ENCODE assay signal across 15 cellular contexts in genomic region chr3:64167868-64168267, GRCh38. TPM values are rescaled to one million over a fixed set of nuclear protein-coding genes. Genes with fewer than 3 reads are reported as not detected.
DNase-seq lines count a peak whose midpoint lies in the region; ATAC-seq and TF ChIP-seq lines count a peak whose summit lies in the region.
"Had no signal": no experiment of that assay in that cellular context is flagged by ENCODE, and none has a peak within 500 bp of the region (broad histone marks: within the 10 kb centered on the region; RNA-seq: fewer than 3 reads in every experiment).

No MANE protein-coding gene starts in this region.

- TF ChIP-seq CTCF in RWPE1 (conservative IDR thresholded peaks at IDR 0.05; ENCODE audit: low read depth) (no peak), epithelial cell of esophagus (IDR thresholded peaks at IDR 0.05; ENCODE audit: insufficient read depth, low read depth, low read length, missing control alignments) (no peak), foreskin keratinocyte (conservative IDR thresholded peaks at IDR 0.05) (no peak)

- no peak overlapping the region for H3K4me3 Mint-ChIP-seq in activated CD4-positive, alpha-beta memory T cell treated with anti-CD3 and anti-CD28 coated beads for 36 hours
- no peak overlapping the region for H3K4me3 Mint-ChIP-seq in activated naive CD8-positive, alpha-beta T cell treated with anti-CD3 and anti-CD28 coated beads, Interleukin-2, amount 50 U/mL, for 24 hours
- H3K4me3 Mint-ChIP-seq: B cell; CD4-positive, alpha-beta T cell; HFFc6 had no signal

- DNase-seq in RWPE1 (ENCODE audit: low spot score), result no peak
- peak; percentile 64 for DNase-seq in epithelial cell of esophagus (ENCODE audit: low read depth)
- peak in 1 of 2 donors; percentile 54 for DNase-seq in foreskin keratinocyte
- DNase-seq in activated CD4-positive, alpha-beta memory T cell treated with anti-CD3 and anti-CD28 coated beads for 36 hours, result no peak
- DNase-seq in stimulated activated naive CD4-positive, alpha-beta T cell (lab: John Stamatoyannopoulos, UW), result no peak
- DNase-seq in activated naive CD8-positive, alpha-beta T cell treated with anti-CD3 and anti-CD28 coated beads, Interleukin-2, amount 50 U/mL, for 24 hours, result no peak
- DNase-seq: C1 segment of cervical spinal cord; Calu3; CD4-positive, alpha-beta T cell; DMS 273 treated with DMSO at 0.1 percent for 48 hours; HCEC 1CT; HFFc6 had no signal

- H3K27ac Mint-ChIP-seq in activated CD4-positive, alpha-beta memory T cell treated with anti-CD3 and anti-CD28 coated beads for 36 hours, result no peak overlapping the region
- no peak overlapping the region for H3K27ac Mint-ChIP-seq in activated naive CD8-positive, alpha-beta T cell treated with anti-CD3 and anti-CD28 coated beads, Interleukin-2, amount 50 U/mL, for 24 hours
- H3K27ac Mint-ChIP-seq: B cell; CD4-positive, alpha-beta T cell; HFFc6 had no signal

- H3K4me3 ChIP-seq in epithelial cell of esophagus (ENCODE audit: low read length), result no peak overlapping the region
- H3K4me3 ChIP-seq in skin epidermis, result no peak overlapping the region

- no peaks in the 10 kb centered on the region for H3K36me3 Mint-ChIP-seq in activated CD4-positive, alpha-beta memory T cell treated with anti-CD3 and anti-CD28 coated beads for 36 hours
- H3K36me3 Mint-ChIP-seq in activated naive CD8-positive, alpha-beta T cell treated with anti-CD3 and anti-CD28 coated beads, Interleukin-2, amount 50 U/mL, for 24 hours (ENCODE audit: low read depth), result no peaks in the 10 kb centered on the region

- CTCF ChIA-PET in RWPE1 (lab: Yijun Ruan, JAX), result interaction anchor here (0.8 to 0.9 kb wide), 2 partner anchors 137 to 145 kb away, joined by 3 to 4 read pairs; no protein-coding TSS in a partner anchor
- CTCF ChIA-PET in activated CD4-positive, alpha-beta memory T cell treated with anti-CD3 and anti-CD28 coated beads for 36 hours (lab: Charles Lee), result no interaction called here

- POLR2A ChIA-PET in RWPE1 (lab: Yijun Ruan, JAX; ENCODE audit: low non-redundant PET), result no interaction called here
- POLR2A ChIA-PET in activated CD4-positive, alpha-beta memory T cell treated with anti-CD3 and anti-CD28 coated beads for 36 hours (lab: Charles Lee), result no interaction called here

- peaks cover 3% of the 10 kb centered on the region for H3K27me3 Mint-ChIP-seq in activated CD4-positive, alpha-beta memory T cell treated with anti-CD3 and anti-CD28 coated beads for 36 hours
- H3K27me3 Mint-ChIP-seq in activated naive CD8-positive, alpha-beta T cell treated with anti-CD3 and anti-CD28 coated beads, Interleukin-2, amount 50 U/mL, for 24 hours, result no peaks in the 10 kb centered on the region
- H3K27me3 Mint-ChIP-seq: B cell had no signal

- intact Hi-C loops in activated CD4-positive, alpha-beta memory T cell treated with anti-CD3 and anti-CD28 coated beads for 36 hours (cut with micrococcal nuclease), result no loop called here

- H3K4me1 Mint-ChIP-seq in activated CD4-positive, alpha-beta memory T cell treated with anti-CD3 and anti-CD28 coated beads for 36 hours (ENCODE audit: low read depth), result no peaks in the 10 kb centered on the region
- no peaks in the 10 kb centered on the region for H3K4me1 Mint-ChIP-seq in activated naive CD8-positive, alpha-beta T cell treated with anti-CD3 and anti-CD28 coated beads, Interleukin-2, amount 50 U/mL, for 24 hours

- ATAC-seq in foreskin keratinocyte (no peak), HG03045 (IDR thresholded peaks at IDR 0.05; ENCODE audit: unreplicated experiment) (no peak)
- ATAC-seq in activated naive CD8-positive, alpha-beta T cell treated with anti-CD3 and anti-CD28 coated beads, Interleukin-2, amount 50 U/mL, for 24 hours, result no peak

- H3K27ac ChIP-seq in RWPE1 (peak overlapping the region; percentile 52), foreskin keratinocyte (peak overlapping the region; percentile 67), skin epidermis (peak overlapping the region in 11 of 21 experiments; percentile 3 to 69 (median 45))

- no peaks in the 10 kb centered on the region for H3K27me3 ChIP-seq in foreskin keratinocyte

- peaks cover 34% of the 10 kb centered on the region for H3K4me1 ChIP-seq in foreskin keratinocyte

- no peaks in the 10 kb centered on the region for H3K9me3 Mint-ChIP-seq in activated CD4-positive, alpha-beta memory T cell treated with anti-CD3 and anti-CD28 coated beads for 36 hours
- no peaks in the 10 kb centered on the region for H3K9me3 Mint-ChIP-seq in activated naive CD8-positive, alpha-beta T cell treated with anti-CD3 and anti-CD28 coated beads, Interleukin-2, amount 50 U/mL, for 24 hours
- H3K9me3 Mint-ChIP-seq: HFFc6 had no signal

RNA-seq across cellular contexts. Expression of gene PRICKLE2, which starts 57.4 kb away (rescaled TPM):
- 6.3 and 8.4 TPM in 2 replicates for total RNA-seq in foreskin keratinocyte
- 1.2 TPM in 2 replicates for polyA plus RNA-seq in foreskin keratinocyte
- not detected for total RNA-seq in activated CD4-positive, alpha-beta memory T cell treated with anti-CD3 and anti-CD28 coated beads for 36 hours
- total RNA-seq: CD4-positive, alpha-beta T cell had no signal
